Comparison of ENCODE assay signal across 8 cellular contexts in the genomic region with DNA sequence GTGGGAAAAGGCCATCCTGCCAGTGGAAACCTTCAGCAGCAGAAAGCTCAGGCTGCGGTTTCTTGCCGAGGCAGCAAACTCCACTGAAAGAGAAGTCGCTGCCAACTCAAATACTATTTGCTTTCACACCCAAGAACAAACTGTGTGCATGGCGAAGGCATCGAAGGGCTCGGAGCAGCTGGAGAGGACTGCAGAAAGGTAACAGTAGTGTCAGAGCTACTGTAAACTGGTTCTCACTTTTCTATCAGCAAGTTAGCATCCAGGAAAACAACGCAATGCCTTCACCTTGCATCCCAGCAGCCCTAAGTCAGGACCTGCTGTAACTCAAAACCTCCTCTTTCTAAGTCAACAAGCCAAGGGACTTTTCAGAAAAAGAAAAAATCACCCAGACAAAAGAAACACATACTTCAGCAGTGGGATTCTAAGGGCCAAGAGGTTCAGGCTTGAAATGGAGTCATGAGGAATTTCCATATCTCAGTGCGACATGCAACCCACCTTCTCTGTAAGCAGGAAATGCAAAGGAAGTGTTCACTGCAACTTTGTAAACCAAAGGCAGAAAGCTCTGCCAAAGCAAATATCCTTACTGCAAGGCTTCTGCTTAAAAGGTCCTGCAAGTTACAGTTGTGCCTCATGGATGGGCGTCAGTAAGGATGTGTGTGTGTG.
DNase-seq lines count a peak whose midpoint lies in the region; ATAC-seq and TF ChIP-seq lines count a peak whose summit lies in the region.

No MANE protein-coding gene starts in this region.

- POLR2A ChIA-PET in WTC11 (lab: Charles Lee), result no interaction called here

- peaks cover 43% of the 10 kb centered on the region for H3K4me1 Mint-ChIP-seq in WTC11
- H3K4me1 Mint-ChIP-seq in nephron progenitor cell, result peaks cover 53% of the 10 kb centered on the region
- H3K4me1 Mint-ChIP-seq in glutamatergic neuron (ENCODE audit: low read depth, unreplicated experiment), result peaks cover 5% of the 10 kb centered on the region

- peak; percentile 24 for DNase-seq in stimulated activated CD4-positive, alpha-beta T cell treated with anti-CD3 and anti-CD28 coated beads, Interleukin-1b, Interleukin-23, amount 100 ng/mL, for 48 hours
- DNase-seq in stimulated activated CD4-positive, alpha-beta T cell treated with anti-CD3 and anti-CD28 coated beads, Interleukin-2, amount 100 ng/mL, for 48 hours, result no peak
- no peak for DNase-seq in WTC11 (ENCODE audit: low spot score)
- peak; percentile 21 for DNase-seq in fibroblast of gingiva (ENCODE audit: low read depth)
- DNase-seq in nephron progenitor cell, result no peak
- no peak for DNase-seq in glutamatergic neuron
- DNase-seq in HUDEP-2 (lab: John Stamatoyannopoulos, UW; ENCODE audit: unreplicated experiment in 76 of 76), result no peak

- no peak for TF ChIP-seq CTCF in WTC11 (IDR thresholded peaks at IDR 0.05)
- TF ChIP-seq CTCF in nephron progenitor cell (IDR thresholded peaks at IDR 0.05), result no peak
- TF ChIP-seq CTCF in glutamatergic neuron (IDR thresholded peaks at IDR 0.05; ENCODE audit: partially characterized antibody, unreplicated experiment), result no peak

- H3K9me3 Mint-ChIP-seq in WTC11 (peaks cover 3% of the 10 kb centered on the region), nephron progenitor cell (peaks cover 16% of the 10 kb centered on the region), glutamatergic neuron (ENCODE audit: unreplicated experiment) (no peaks in the 10 kb centered on the region)

- no peaks in the 10 kb centered on the region for H3K27me3 Mint-ChIP-seq in WTC11 (ENCODE audit: low read depth)
- peaks cover 3% of the 10 kb centered on the region for H3K27me3 Mint-ChIP-seq in nephron progenitor cell (ENCODE audit: low read depth, poor library complexity)
- no peaks in the 10 kb centered on the region for H3K27me3 Mint-ChIP-seq in glutamatergic neuron (ENCODE audit: unreplicated experiment)

- CTCF ChIA-PET in WTC11 (lab: Charles Lee), result interaction anchor here (0.7 to 1.3 kb wide), 3 partner anchors 27 to 686 kb away, joined by 3 read pairs; no protein-coding TSS in a partner anchor

- H3K27ac Mint-ChIP-seq in WTC11 (peak overlapping the region; percentile 96), nephron progenitor cell (peak overlapping the region; percentile 95), glutamatergic neuron (ENCODE audit: unreplicated experiment) (no peak overlapping the region)

- peaks cover 3% of the 10 kb centered on the region; the same call in 1 of the 2 replicates for H3K36me3 Mint-ChIP-seq in WTC11
- H3K36me3 Mint-ChIP-seq in nephron progenitor cell (ENCODE audit: low read depth), result peaks cover 11% of the 10 kb centered on the region
- no peaks in the 10 kb centered on the region for H3K36me3 Mint-ChIP-seq in glutamatergic neuron (ENCODE audit: unreplicated experiment)

- ATAC-seq in WTC11, result peak; percentile 81
- no peak for ATAC-seq in GM18873 (IDR thresholded peaks at IDR 0.05; ENCODE audit: low FRiP score, unreplicated experiment)

- H3K4me3 Mint-ChIP-seq in WTC11 (peak overlapping the region; percentile 29), nephron progenitor cell (peak overlapping the region; percentile 53), glutamatergic neuron (ENCODE audit: unreplicated experiment) (no peak overlapping the region)

TF ChIP-seq in WTC11, 78 proteins besides CTCF, POLR2A, EP300 and RAD21:
- TF ChIP-seq FOXK1 (CRISPR knock-in tag; IDR thresholded peaks at IDR 0.05) (0 out of 2 replicates have a peak, but pooled peaks have one; percentile 39), SP1 (CRISPR knock-in tag; conservative IDR thresholded peaks at IDR 0.05) (no peak), ETV6 (CRISPR knock-in tag; IDR thresholded peaks at IDR 0.05) (0 out of 2 replicates have a peak, but pooled peaks have one; percentile 52)
- TF ChIP-seq, protein P1, sequence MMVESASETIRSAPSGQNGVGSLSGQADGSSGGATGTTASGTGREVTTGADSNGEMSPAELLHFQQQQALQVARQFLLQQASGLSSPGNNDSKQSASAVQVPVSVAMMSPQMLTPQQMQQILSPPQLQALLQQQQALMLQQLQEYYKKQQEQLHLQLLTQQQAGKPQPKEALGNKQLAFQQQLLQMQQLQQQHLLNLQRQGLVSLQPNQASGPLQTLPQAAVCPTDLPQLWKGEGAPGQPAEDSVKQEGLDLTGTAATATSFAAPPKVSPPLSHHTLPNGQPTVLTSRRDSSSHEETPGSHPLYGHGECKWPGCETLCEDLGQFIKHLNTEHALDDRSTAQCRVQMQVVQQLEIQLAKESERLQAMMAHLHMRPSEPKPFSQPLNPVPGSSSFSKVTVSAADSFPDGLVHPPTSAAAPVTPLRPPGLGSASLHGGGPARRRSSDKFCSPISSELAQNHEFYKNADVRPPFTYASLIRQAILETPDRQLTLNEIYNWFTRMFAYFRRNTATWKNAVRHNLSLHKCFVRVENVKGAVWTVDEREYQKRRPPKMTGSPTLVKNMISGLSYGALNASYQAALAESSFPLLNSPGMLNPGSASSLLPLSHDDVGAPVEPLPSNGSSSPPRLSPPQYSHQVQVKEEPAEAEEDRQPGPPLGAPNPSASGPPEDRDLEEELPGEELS (CRISPR knock-in tag; IDR thresholded peaks at IDR 0.05), result 0 out of 2 replicates have a peak, but pooled peaks have one; percentile 21
- TF ChIP-seq, protein P2, sequence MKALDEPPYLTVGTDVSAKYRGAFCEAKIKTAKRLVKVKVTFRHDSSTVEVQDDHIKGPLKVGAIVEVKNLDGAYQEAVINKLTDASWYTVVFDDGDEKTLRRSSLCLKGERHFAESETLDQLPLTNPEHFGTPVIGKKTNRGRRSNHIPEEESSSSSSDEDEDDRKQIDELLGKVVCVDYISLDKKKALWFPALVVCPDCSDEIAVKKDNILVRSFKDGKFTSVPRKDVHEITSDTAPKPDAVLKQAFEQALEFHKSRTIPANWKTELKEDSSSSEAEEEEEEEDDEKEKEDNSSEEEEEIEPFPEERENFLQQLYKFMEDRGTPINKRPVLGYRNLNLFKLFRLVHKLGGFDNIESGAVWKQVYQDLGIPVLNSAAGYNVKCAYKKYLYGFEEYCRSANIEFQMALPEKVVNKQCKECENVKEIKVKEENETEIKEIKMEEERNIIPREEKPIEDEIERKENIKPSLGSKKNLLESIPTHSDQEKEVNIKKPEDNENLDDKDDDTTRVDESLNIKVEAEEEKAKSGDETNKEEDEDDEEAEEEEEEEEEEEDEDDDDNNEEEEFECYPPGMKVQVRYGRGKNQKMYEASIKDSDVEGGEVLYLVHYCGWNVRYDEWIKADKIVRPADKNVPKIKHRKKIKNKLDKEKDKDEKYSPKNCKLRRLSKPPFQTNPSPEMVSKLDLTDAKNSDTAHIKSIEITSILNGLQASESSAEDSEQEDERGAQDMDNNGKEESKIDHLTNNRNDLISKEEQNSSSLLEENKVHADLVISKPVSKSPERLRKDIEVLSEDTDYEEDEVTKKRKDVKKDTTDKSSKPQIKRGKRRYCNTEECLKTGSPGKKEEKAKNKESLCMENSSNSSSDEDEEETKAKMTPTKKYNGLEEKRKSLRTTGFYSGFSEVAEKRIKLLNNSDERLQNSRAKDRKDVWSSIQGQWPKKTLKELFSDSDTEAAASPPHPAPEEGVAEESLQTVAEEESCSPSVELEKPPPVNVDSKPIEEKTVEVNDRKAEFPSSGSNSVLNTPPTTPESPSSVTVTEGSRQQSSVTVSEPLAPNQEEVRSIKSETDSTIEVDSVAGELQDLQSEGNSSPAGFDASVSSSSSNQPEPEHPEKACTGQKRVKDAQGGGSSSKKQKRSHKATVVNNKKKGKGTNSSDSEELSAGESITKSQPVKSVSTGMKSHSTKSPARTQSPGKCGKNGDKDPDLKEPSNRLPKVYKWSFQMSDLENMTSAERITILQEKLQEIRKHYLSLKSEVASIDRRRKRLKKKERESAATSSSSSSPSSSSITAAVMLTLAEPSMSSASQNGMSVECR (CRISPR knock-in tag; IDR thresholded peaks at IDR 0.05; ENCODE audit: borderline replicate concordance), result no peak
- TF ChIP-seq, protein P3, sequence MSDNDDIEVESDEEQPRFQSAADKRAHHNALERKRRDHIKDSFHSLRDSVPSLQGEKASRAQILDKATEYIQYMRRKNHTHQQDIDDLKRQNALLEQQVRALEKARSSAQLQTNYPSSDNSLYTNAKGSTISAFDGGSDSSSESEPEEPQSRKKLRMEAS (CRISPR knock-in tag; IDR thresholded peaks at IDR 0.05), result 0 out of 2 replicates have a peak, but pooled peaks have one; percentile 22

Comparison
In these comparisons a context has a peak if more than half of its experiments do, and no peak if none do; other contexts are left out.
1. DNase-seq: peak in stimulated activated CD4-positive, alpha-beta T cell treated with anti-CD3 and anti-CD28 coated beads, Interleukin-1b, Interleukin-23, amount 100 ng/mL, for 48 hours (single experiment) and fibroblast of gingiva (single experiment); none in stimulated activated CD4-positive, alpha-beta T cell treated with anti-CD3 and anti-CD28 coated beads, Interleukin-2, amount 100 ng/mL, for 48 hours (0 of 2), WTC11 (single experiment), nephron progenitor cell (single experiment), glutamatergic neuron (single experiment) and HUDEP-2 (0 of 76).